ENCODE assay signal across 17 cellular contexts in genomic region chr3:112745567-112746248, GRCh38.
"Had no signal": no experiment of that assay in that cellular context is flagged by ENCODE, and none has a peak within 500 bp of the region (broad histone marks: within the 10 kb centered on the region; RNA-seq: fewer than 3 reads in every experiment).

No MANE protein-coding gene starts in this region.

- H3K4me1 ChIP-seq: body of pancreas had no signal

- H3K27me3 Mint-ChIP-seq: activated CD4-positive, alpha-beta T cell treated with anti-CD3 and anti-CD28 coated beads, Interleukin-2, amount 10 ng/mL, durations not matched to agents 7 days and 5 days; stimulated activated naive B cell treated with anti-CD40 and anti-IgM and Interleukin-4, amounts not matched to agents 10 μg/mL and 1 μg/mL and 100 μg/mL, for 72 hours; T-helper 17 cell had no signal

- DNase-seq: activated CD4-positive, alpha-beta T cell treated with anti-CD3 and anti-CD28 coated beads, Interleukin-2, amount 10 ng/mL, durations not matched to agents 7 days and 5 days; activated effector memory CD4-positive, alpha-beta T cell treated with Interleukin-2 at 50 U/mL for 16 hours; activated T-cell treated with anti-CD3 and anti-CD28 coated beads for 4 hours; amygdala; body of pancreas; caudate nucleus; hippocampal formation; left ventricle myocardium inferior; natural killer cell; posterior cingulate gyrus; retina; stimulated activated CD4-positive, alpha-beta T cell treated with anti-CD3 and anti-CD28 coated beads, Interleukin-12 subunit alpha, Interleukin-12 subunit beta, amount 100 ng/mL, for 4 hours; stimulated activated naive B cell treated with anti-CD40 and anti-IgM and Interleukin-4, amounts not matched to agents 10 μg/mL and 1 μg/mL and 100 μg/mL, for 72 hours; T-helper 17 cell; transverse colon had no signal

- H3K27ac Mint-ChIP-seq: activated CD4-positive, alpha-beta T cell treated with anti-CD3 and anti-CD28 coated beads, Interleukin-2, amount 10 ng/mL, durations not matched to agents 7 days and 5 days; activated naive CD4-positive, alpha-beta T cell treated with anti-CD3 and anti-CD28 coated beads, Interleukin-2, amount 50 U/mL, for 72 hours; natural killer cell; stimulated activated naive B cell treated with anti-CD40 and anti-IgM and Interleukin-4, amounts not matched to agents 10 μg/mL and 1 μg/mL and 100 μg/mL, for 72 hours; T-helper 17 cell had no signal

- H3K36me3 Mint-ChIP-seq: activated naive CD4-positive, alpha-beta T cell treated with anti-CD3 and anti-CD28 coated beads, Interleukin-2, amount 50 U/mL, for 72 hours; natural killer cell; stimulated activated naive B cell treated with anti-CD40 and anti-IgM and Interleukin-4, amounts not matched to agents 10 μg/mL and 1 μg/mL and 100 μg/mL, for 72 hours had no signal

- ATAC-seq: body of pancreas, esophagus mucosa, T-helper 17 cell had no signal

- H3K4me3 Mint-ChIP-seq: activated CD4-positive, alpha-beta T cell treated with anti-CD3 and anti-CD28 coated beads, Interleukin-2, amount 10 ng/mL, durations not matched to agents 7 days and 5 days; natural killer cell; stimulated activated naive B cell treated with anti-CD40 and anti-IgM and Interleukin-4, amounts not matched to agents 10 μg/mL and 1 μg/mL and 100 μg/mL, for 72 hours; T-helper 17 cell had no signal

- H3K27ac ChIP-seq: body of pancreas, transverse colon had no signal

- H3K4me3 ChIP-seq: body of pancreas, left ventricle myocardium inferior, transverse colon had no signal

- H3K9me3 ChIP-seq: body of pancreas, left ventricle myocardium inferior, transverse colon had no signal

- H3K9me3 Mint-ChIP-seq: natural killer cell; stimulated activated naive B cell treated with anti-CD40 and anti-IgM and Interleukin-4, amounts not matched to agents 10 μg/mL and 1 μg/mL and 100 μg/mL, for 72 hours had no signal

- H3K36me3 ChIP-seq: left ventricle myocardium inferior, transverse colon had no signal

- H3K27me3 ChIP-seq: body of pancreas, transverse colon had no signal
